18 cellular contexts compared by ENCODE assay signal in the genomic region with DNA sequence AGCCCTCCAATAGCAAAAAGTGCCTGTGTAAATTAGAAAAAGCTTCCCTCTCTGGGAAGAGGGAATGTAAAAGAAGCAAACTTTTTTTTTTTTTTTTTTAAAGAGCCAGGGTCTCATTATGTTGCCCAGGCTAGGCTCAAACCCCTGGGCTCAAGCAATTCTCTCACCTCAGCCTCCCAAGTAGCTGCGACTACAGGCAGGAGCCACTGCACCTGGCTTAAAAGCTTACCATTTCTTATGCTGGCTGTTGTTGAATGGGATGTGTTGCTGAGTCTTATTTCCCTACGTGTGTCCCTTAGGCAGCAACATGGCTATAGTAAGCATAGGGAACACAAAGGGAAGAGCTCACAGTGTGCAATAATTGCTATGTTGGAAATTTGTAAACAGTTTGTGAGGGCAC.
"Had no signal": no experiment of that assay in that cellular context is flagged by ENCODE, and none has a peak within 500 bp of the region (broad histone marks: within the 10 kb centered on the region; RNA-seq: fewer than 3 reads in every experiment).

No MANE protein-coding gene starts in this region.

- H3K27ac ChIP-seq: gastrocnemius medialis, left lung, tibial artery had no signal

- H3K36me3 Mint-ChIP-seq: activated naive CD8-positive, alpha-beta T cell had no signal

- ATAC-seq: esophagus mucosa, gastrocnemius medialis, left lung had no signal

- H3K36me3 ChIP-seq: gastrocnemius medialis, left lung, tibial artery had no signal

- H3K9me3 ChIP-seq: gastrocnemius medialis, left lung, tibial artery had no signal

- H3K4me3 ChIP-seq: gastrocnemius medialis, left lung, tibial artery had no signal

- H3K27me3 ChIP-seq: gastrocnemius medialis, left lung, tibial artery had no signal

- H3K4me3 Mint-ChIP-seq: activated naive CD8-positive, alpha-beta T cell; nephron progenitor cell had no signal

- DNase-seq: activated CD4-positive, alpha-beta T cell treated with anti-CD3 and anti-CD28 coated beads for 1 hour; activated CD4-positive, alpha-beta T cell treated with anti-CD3 and anti-CD28 coated beads, Interleukin-2, amount 50 U/mL, for 48 hours; activated gamma-delta T cell treated with Interleukin-2 at 50 U/mL for 16 hours; cerebellar nuclear complex; cortex of kidney; effector CD4-positive, alpha-beta T cell; gastrocnemius medialis; head of caudate nucleus; kidney; left lung; midbrain; nephron progenitor cell; stimulated activated CD4-positive, alpha-beta T cell treated with anti-CD3 and anti-CD28 coated beads, Interleukin-12 subunit alpha, Interleukin-12 subunit beta, amount 100 ng/mL, for 4 hours; stimulated activated CD4-positive, alpha-beta T cell treated with anti-CD3 and anti-CD28 coated beads, Interleukin-1b, Interleukin-23, amount 100 ng/mL, for 48 hours; stimulated activated naive CD4-positive, alpha-beta T cell treated with Interleukin-2 at 50 U/mL for 16 hours; tibial artery had no signal

- H3K4me1 ChIP-seq: gastrocnemius medialis, left lung had no signal

- H3K27ac Mint-ChIP-seq: activated naive CD8-positive, alpha-beta T cell; nephron progenitor cell had no signal
